In genomic region chr17:7237266-7237760, GRCh38 we compare ENCODE assay signal across 8 cellular contexts. TPM values are rescaled to one million over a fixed set of nuclear protein-coding genes. Genes with fewer than 3 reads are reported as not detected.
A peak's percentile ranks its signal among the peaks of the same experiment; 100 is the strongest.
DNase-seq lines count a peak whose midpoint lies in the region; ATAC-seq and TF ChIP-seq lines count a peak whose summit lies in the region.

No MANE protein-coding gene starts in this region.

- DNase-seq in fibroblast of mammary gland (ENCODE audit: low read depth) (no peak), psoas muscle (no peak), NCI-H510A treated with DMSO at 0.1 percent for 48 hours (lab: John Stamatoyannopoulos, UW) (no peak), hepatic stellate cell (ENCODE audit: low spot score) (no peak), nucleus accumbens (lab: John Stamatoyannopoulos, UW) (no peak)

- WGBS in psoas muscle, 3 donors: 27 to 38% (median 33%) methylated on average over 6 of the region's 6 CpGs

- H3K9me3 ChIP-seq in SU-DHL-6 (ENCODE audit: insufficient read depth, low read length) (no peaks in the 10 kb centered on the region), psoas muscle (no peaks in the 10 kb centered on the region)

- no peak for ATAC-seq in psoas muscle
- ATAC-seq in HG03521 (IDR thresholded peaks at IDR 0.05; ENCODE audit: unreplicated experiment): no peak

- peak overlapping the region; percentile 100 for H3K9ac ChIP-seq in SU-DHL-6 (ENCODE audit: low read length)

- peaks cover 41% of the 10 kb centered on the region for H3K4me1 ChIP-seq in psoas muscle

- H3K4me3 ChIP-seq in GM08714 (ENCODE audit: low read length) (peak overlapping the region; percentile 97; the same call in 1 of the 2 replicates), SU-DHL-6 (ENCODE audit: insufficient read depth, low read length, poor library complexity, severe bottlenecking) (peak overlapping the region; percentile 98), fibroblast of mammary gland (ENCODE audit: control insufficient read depth, low read depth, low read length) (peak overlapping the region; percentile 97), psoas muscle (peak overlapping the region; percentile 96)

- peak overlapping the region; percentile 59 for H3K4me2 ChIP-seq in SU-DHL-6 (ENCODE audit: low read depth, low read length, poor library complexity, severe bottlenecking)

- TF ChIP-seq CTCF in SU-DHL-6 (IDR thresholded peaks at IDR 0.05; ENCODE audit: insufficient read depth, low read length, poor library complexity, severe bottlenecking): no peak
- TF ChIP-seq CTCF in fibroblast of mammary gland (conservative IDR thresholded peaks at IDR 0.05; ENCODE audit: control insufficient read depth, insufficient read depth, low read depth, low read length): no peak
- TF ChIP-seq CTCF in psoas muscle (IDR thresholded peaks at IDR 0.05): no peak

- no peak overlapping the region for H2AFZ ChIP-seq in SU-DHL-6 (ENCODE audit: low read depth, low read length, severe bottlenecking)

- H3K27me3 ChIP-seq in SU-DHL-6 (ENCODE audit: low read length) (no peaks in the 10 kb centered on the region), psoas muscle (ENCODE audit: insufficient read depth in 3 of 3, low read length in 2 of 3) (no peaks in the 10 kb centered on the region)

- H4K20me1 ChIP-seq in SU-DHL-6 (ENCODE audit: low read depth, low read length): peaks cover 6% of the 10 kb centered on the region; the same call in 1 of the 2 replicates

- intact Hi-C loops in psoas muscle (cut with DNase I): loop anchor here in 1 of 2 donors (2.0 to 10.0 kb wide), 2 partner anchors 17 to 347 kb away; partner anchors contain the start of gene MPDU1

- no peaks in the 10 kb centered on the region for H3K9me2 ChIP-seq in SU-DHL-6 (replicated peaks; ENCODE audit: insufficient read depth, low read length)

- 0 out of 2 replicates have a peak, but pooled peaks cover 3% of the 10 kb centered on the region for H3K36me3 ChIP-seq in SU-DHL-6 (ENCODE audit: low read length)
- peaks cover 7 to 34% of the 10 kb centered on the region in 2 donors for H3K36me3 ChIP-seq in psoas muscle (ENCODE audit: insufficient read depth in 1 of 2, low read depth in 1 of 2)

- H3K27ac ChIP-seq in SU-DHL-6 (ENCODE audit: low read depth, low read length): peak overlapping the region; percentile 93
- peak overlapping the region; percentile 96 for H3K27ac ChIP-seq in psoas muscle

- H3K79me2 ChIP-seq in SU-DHL-6 (ENCODE audit: insufficient read depth, low read length): peaks cover 48% of the 10 kb centered on the region

- H3F3A ChIP-seq in SU-DHL-6 (ENCODE audit: insufficient read depth): peaks cover 49% of the 10 kb centered on the region

RNA-seq across cellular contexts. Expression of gene PHF23, which starts 1.9 kb away (rescaled TPM):
- total RNA-seq in psoas muscle: 10 to 100 TPM; 20.9 to 28.8 (median 27.7) TPM
- 10 to 100 TPM; 24.0 to 43.3 (median 29.4) TPM for polyA plus RNA-seq in psoas muscle

RNA-seq across cellular contexts. Expression of gene DVL2, which starts 3.0 kb away (rescaled TPM):
- 10 to 100 TPM; 11.4 to 19.6 (median 13.8) TPM for total RNA-seq in psoas muscle
- 10 to 100 TPM; 10.0 to 22.1 (median 10.0) TPM for polyA plus RNA-seq in psoas muscle

RNA-seq across cellular contexts. Expression of gene GABARAP, which starts 4.9 kb away (rescaled TPM):
- 100 to 1,000 TPM; 447 to 492 (median 481) TPM for total RNA-seq in psoas muscle
- 100 to 1,000 TPM; 344 to 569 (median 510) TPM for polyA plus RNA-seq in psoas muscle

RNA-seq across cellular contexts. Expression of gene CTDNEP1, which starts 14.2 kb away (rescaled TPM):
- total RNA-seq in psoas muscle: 100 to 1,000 TPM; 208 to 332 (median 254) TPM
- polyA plus RNA-seq in psoas muscle: 100 to 1,000 TPM; 171 to 281 (median 196) TPM

RNA-seq across cellular contexts. Expression of gene ELP5, which starts 14.7 kb away (rescaled TPM):
- 10 to 100 TPM; 55.7 to 87.0 (median 74.8) TPM for total RNA-seq in psoas muscle
- polyA plus RNA-seq in psoas muscle: 100 to 1,000 TPM in 1 of 3 donors, 10 to 100 TPM in 2; 50.4 to 104 (median 86.0) TPM
